ENCODE assay signal across 1 cellular context in the genomic region with DNA sequence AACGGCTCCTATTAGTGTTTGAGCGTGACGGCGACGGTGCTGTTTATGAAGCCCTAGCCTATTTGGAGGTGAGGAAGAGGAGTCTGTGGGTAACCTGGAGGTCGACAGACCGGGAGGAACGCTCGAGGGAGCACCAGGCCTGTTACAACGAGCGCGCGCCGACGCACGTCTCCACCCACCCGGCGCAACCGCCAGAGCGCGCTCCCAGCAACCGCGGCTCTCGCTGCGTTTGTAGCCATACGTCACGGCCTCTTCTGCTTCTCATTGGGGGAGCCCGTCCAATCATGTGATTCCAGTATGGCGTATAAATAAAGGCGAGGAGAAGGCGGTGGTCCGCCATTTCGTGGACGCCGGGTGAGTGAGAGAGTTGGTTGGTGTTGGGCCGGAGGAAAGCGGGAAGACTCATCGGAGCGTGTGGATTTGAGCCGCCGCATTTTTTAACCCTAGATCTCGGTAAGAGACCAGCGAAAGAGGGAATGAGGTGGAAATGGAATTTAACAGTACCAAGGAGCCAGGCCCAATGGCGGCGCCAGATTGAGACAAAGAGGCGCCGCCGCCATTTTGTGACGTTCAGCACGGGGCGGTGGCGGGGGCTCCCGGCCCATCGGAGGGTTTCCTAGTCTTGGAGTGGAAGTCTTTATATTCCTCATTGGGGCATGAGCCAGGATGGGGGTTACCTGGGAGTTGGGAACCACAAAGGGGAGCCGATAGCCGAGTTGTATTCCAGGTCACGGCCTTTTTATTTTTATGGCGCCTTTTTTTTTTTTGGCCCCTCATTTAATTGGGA.
TF ChIP-seq lines count a peak whose summit lies in the region.

A gene (plus strand): TSS at position 334 of the 787 bp plus-strand sequence. CDS start 2,401 bp downstream, outside the sequence.

TF ChIP-seq in HEK293, 187 proteins besides CTCF, POLR2A, EP300 and RAD21 (continued from another document and continues in another):
- TF ChIP-seq, protein P1, sequence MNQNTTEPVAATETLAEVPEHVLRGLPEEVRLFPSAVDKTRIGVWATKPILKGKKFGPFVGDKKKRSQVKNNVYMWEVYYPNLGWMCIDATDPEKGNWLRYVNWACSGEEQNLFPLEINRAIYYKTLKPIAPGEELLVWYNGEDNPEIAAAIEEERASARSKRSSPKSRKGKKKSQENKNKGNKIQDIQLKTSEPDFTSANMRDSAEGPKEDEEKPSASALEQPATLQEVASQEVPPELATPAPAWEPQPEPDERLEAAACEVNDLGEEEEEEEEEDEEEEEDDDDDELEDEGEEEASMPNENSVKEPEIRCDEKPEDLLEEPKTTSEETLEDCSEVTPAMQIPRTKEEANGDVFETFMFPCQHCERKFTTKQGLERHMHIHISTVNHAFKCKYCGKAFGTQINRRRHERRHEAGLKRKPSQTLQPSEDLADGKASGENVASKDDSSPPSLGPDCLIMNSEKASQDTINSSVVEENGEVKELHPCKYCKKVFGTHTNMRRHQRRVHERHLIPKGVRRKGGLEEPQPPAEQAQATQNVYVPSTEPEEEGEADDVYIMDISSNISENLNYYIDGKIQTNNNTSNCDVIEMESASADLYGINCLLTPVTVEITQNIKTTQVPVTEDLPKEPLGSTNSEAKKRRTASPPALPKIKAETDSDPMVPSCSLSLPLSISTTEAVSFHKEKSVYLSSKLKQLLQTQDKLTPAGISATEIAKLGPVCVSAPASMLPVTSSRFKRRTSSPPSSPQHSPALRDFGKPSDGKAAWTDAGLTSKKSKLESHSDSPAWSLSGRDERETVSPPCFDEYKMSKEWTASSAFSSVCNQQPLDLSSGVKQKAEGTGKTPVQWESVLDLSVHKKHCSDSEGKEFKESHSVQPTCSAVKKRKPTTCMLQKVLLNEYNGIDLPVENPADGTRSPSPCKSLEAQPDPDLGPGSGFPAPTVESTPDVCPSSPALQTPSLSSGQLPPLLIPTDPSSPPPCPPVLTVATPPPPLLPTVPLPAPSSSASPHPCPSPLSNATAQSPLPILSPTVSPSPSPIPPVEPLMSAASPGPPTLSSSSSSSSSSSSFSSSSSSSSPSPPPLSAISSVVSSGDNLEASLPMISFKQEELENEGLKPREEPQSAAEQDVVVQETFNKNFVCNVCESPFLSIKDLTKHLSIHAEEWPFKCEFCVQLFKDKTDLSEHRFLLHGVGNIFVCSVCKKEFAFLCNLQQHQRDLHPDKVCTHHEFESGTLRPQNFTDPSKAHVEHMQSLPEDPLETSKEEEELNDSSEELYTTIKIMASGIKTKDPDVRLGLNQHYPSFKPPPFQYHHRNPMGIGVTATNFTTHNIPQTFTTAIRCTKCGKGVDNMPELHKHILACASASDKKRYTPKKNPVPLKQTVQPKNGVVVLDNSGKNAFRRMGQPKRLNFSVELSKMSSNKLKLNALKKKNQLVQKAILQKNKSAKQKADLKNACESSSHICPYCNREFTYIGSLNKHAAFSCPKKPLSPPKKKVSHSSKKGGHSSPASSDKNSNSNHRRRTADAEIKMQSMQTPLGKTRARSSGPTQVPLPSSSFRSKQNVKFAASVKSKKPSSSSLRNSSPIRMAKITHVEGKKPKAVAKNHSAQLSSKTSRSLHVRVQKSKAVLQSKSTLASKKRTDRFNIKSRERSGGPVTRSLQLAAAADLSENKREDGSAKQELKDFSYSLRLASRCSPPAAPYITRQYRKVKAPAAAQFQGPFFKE (tag by site-specific recombination; IDR thresholded peaks at IDR 0.05; ENCODE audit: borderline replicate concordance) = no peak
- peak; percentile 53 for TF ChIP-seq ZIC2 (tag by site-specific recombination; IDR thresholded peaks at IDR 0.05)
- TF ChIP-seq ZNF404 (tag by site-specific recombination; IDR thresholded peaks at IDR 0.05) = no peak
- TF ChIP-seq FEZF1 (tag by site-specific recombination; IDR thresholded peaks at IDR 0.05) = no peak
- TF ChIP-seq TCF7L2 (IDR thresholded peaks at IDR 0.05; ENCODE audit: borderline replicate concordance, low read depth, low read length) = 0 out of 2 replicates have a peak, but pooled peaks have one; percentile 42
- TF ChIP-seq ZNF266 (tag by site-specific recombination; IDR thresholded peaks at IDR 0.05; ENCODE audit: low read depth) = no peak
- TF ChIP-seq ZNF324 (tag by site-specific recombination; IDR thresholded peaks at IDR 0.05) = peak; percentile 81
- TF ChIP-seq ZNF248 (tag by site-specific recombination; IDR thresholded peaks at IDR 0.05) = no peak
- no peak for TF ChIP-seq ZFP41 (tag by site-specific recombination; IDR thresholded peaks at IDR 0.05; ENCODE audit: borderline replicate concordance)
- no peak for TF ChIP-seq MYNN (tag by site-specific recombination; IDR thresholded peaks at IDR 0.05; ENCODE audit: borderline replicate concordance)
- TF ChIP-seq, protein P2, sequence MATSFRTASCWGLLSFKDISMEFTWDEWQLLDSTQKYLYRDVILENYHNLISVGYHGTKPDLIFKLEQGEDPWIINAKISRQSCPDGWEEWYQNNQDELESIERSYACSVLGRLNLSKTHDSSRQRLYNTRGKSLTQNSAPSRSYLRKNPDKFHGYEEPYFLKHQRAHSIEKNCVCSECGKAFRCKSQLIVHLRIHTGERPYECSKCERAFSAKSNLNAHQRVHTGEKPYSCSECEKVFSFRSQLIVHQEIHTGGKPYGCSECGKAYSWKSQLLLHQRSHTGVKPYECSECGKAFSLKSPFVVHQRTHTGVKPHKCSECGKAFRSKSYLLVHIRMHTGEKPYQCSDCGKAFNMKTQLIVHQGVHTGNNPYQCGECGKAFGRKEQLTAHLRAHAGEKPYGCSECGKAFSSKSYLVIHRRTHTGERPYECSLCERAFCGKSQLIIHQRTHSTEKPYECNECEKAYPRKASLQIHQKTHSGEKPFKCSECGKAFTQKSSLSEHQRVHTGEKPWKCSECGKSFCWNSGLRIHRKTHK (tag by site-specific recombination; IDR thresholded peaks at IDR 0.05) = no peak
- TF ChIP-seq, protein P3, sequence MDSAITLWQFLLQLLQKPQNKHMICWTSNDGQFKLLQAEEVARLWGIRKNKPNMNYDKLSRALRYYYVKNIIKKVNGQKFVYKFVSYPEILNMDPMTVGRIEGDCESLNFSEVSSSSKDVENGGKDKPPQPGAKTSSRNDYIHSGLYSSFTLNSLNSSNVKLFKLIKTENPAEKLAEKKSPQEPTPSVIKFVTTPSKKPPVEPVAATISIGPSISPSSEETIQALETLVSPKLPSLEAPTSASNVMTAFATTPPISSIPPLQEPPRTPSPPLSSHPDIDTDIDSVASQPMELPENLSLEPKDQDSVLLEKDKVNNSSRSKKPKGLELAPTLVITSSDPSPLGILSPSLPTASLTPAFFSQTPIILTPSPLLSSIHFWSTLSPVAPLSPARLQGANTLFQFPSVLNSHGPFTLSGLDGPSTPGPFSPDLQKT (IDR thresholded peaks at IDR 0.05; ENCODE audit: borderline replicate concordance, low read depth, low read length) = no peak
- TF ChIP-seq ZNF473 (tag by site-specific recombination; IDR thresholded peaks at IDR 0.05) = no peak
- no peak for TF ChIP-seq ZNF174 (tag by site-specific recombination; IDR thresholded peaks at IDR 0.05)
- peak; percentile 54; the same call in 1 of the 2 replicates for TF ChIP-seq ZNF341 (tag by site-specific recombination; IDR thresholded peaks at IDR 0.05; ENCODE audit: low read depth)
- TF ChIP-seq, protein P4, sequence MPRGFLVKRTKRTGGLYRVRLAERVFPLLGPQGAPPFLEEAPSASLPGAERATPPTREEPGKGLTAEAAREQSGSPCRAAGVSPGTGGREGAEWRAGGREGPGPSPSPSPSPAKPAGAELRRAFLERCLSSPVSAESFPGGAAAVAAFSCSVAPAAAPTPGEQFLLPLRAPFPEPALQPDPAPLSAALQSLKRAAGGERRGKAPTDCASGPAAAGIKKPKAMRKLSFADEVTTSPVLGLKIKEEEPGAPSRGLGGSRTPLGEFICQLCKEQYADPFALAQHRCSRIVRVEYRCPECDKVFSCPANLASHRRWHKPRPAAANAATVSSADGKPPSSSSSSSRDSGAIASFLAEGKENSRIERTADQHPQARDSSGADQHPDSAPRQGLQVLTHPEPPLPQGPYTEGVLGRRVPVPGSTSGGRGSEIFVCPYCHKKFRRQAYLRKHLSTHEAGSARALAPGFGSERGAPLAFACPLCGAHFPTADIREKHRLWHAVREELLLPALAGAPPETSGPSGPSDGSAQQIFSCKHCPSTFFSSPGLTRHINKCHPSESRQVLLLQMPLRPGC (tag by site-specific recombination; IDR thresholded peaks at IDR 0.05) = peak; percentile 72
- TF ChIP-seq, protein P5, sequence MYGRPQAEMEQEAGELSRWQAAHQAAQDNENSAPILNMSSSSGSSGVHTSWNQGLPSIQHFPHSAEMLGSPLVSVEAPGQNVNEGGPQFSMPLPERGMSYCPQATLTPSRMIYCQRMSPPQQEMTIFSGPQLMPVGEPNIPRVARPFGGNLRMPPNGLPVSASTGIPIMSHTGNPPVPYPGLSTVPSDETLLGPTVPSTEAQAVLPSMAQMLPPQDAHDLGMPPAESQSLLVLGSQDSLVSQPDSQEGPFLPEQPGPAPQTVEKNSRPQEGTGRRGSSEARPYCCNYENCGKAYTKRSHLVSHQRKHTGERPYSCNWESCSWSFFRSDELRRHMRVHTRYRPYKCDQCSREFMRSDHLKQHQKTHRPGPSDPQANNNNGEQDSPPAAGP (tag by site-specific recombination; IDR thresholded peaks at IDR 0.05) = peak; percentile 91
- TF ChIP-seq, protein P6, sequence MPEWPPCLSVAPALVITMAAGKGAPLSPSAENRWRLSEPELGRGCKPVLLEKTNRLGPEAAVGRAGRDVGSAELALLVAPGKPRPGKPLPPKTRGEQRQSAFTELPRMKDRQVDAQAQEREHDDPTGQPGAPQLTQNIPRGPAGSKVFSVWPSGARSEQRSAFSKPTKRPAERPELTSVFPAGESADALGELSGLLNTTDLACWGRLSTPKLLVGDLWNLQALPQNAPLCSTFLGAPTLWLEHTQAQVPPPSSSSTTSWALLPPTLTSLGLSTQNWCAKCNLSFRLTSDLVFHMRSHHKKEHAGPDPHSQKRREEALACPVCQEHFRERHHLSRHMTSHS (tag by site-specific recombination; IDR thresholded peaks at IDR 0.05) = no peak
- TF ChIP-seq, protein P7, sequence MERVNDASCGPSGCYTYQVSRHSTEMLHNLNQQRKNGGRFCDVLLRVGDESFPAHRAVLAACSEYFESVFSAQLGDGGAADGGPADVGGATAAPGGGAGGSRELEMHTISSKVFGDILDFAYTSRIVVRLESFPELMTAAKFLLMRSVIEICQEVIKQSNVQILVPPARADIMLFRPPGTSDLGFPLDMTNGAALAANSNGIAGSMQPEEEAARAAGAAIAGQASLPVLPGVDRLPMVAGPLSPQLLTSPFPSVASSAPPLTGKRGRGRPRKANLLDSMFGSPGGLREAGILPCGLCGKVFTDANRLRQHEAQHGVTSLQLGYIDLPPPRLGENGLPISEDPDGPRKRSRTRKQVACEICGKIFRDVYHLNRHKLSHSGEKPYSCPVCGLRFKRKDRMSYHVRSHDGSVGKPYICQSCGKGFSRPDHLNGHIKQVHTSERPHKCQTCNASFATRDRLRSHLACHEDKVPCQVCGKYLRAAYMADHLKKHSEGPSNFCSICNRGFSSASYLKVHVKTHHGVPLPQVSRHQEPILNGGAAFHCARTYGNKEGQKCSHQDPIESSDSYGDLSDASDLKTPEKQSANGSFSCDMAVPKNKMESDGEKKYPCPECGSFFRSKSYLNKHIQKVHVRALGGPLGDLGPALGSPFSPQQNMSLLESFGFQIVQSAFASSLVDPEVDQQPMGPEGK (tag by site-specific recombination; IDR thresholded peaks at IDR 0.05) = peak; percentile 78; the same call in 1 of the 2 replicates
- 0 out of 2 replicates have a peak, but pooled peaks have one; percentile 22 for TF ChIP-seq ZNF157 (tag by site-specific recombination; IDR thresholded peaks at IDR 0.05)
- TF ChIP-seq, protein P8, sequence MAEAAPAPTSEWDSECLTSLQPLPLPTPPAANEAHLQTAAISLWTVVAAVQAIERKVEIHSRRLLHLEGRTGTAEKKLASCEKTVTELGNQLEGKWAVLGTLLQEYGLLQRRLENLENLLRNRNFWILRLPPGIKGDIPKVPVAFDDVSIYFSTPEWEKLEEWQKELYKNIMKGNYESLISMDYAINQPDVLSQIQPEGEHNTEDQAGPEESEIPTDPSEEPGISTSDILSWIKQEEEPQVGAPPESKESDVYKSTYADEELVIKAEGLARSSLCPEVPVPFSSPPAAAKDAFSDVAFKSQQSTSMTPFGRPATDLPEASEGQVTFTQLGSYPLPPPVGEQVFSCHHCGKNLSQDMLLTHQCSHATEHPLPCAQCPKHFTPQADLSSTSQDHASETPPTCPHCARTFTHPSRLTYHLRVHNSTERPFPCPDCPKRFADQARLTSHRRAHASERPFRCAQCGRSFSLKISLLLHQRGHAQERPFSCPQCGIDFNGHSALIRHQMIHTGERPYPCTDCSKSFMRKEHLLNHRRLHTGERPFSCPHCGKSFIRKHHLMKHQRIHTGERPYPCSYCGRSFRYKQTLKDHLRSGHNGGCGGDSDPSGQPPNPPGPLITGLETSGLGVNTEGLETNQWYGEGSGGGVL (tag by site-specific recombination; IDR thresholded peaks at IDR 0.05) = no peak
- TF ChIP-seq, protein P9, sequence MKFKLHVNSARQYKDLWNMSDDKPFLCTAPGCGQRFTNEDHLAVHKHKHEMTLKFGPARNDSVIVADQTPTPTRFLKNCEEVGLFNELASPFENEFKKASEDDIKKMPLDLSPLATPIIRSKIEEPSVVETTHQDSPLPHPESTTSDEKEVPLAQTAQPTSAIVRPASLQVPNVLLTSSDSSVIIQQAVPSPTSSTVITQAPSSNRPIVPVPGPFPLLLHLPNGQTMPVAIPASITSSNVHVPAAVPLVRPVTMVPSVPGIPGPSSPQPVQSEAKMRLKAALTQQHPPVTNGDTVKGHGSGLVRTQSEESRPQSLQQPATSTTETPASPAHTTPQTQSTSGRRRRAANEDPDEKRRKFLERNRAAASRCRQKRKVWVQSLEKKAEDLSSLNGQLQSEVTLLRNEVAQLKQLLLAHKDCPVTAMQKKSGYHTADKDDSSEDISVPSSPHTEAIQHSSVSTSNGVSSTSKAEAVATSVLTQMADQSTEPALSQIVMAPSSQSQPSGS (tag by site-specific recombination; IDR thresholded peaks at IDR 0.05; ENCODE audit: low read depth) = peak; percentile 82
- no peak for TF ChIP-seq ZNF785 (tag by site-specific recombination; IDR thresholded peaks at IDR 0.05)
- TF ChIP-seq ZNF521 (tag by site-specific recombination; IDR thresholded peaks at IDR 0.05) = no peak
- TF ChIP-seq ZNF350 (tag by site-specific recombination; IDR thresholded peaks at IDR 0.05) = no peak
- no peak for TF ChIP-seq ZSCAN16 (tag by site-specific recombination; IDR thresholded peaks at IDR 0.05)
- peak; percentile 56; the same call in 1 of the 2 replicates for TF ChIP-seq KLF9 (tag by site-specific recombination; IDR thresholded peaks at IDR 0.05; ENCODE audit: low read depth)
- TF ChIP-seq ZNF510 (tag by site-specific recombination; IDR thresholded peaks at IDR 0.05; ENCODE audit: insufficient replicate concordance) = no peak
- TF ChIP-seq, protein P10, sequence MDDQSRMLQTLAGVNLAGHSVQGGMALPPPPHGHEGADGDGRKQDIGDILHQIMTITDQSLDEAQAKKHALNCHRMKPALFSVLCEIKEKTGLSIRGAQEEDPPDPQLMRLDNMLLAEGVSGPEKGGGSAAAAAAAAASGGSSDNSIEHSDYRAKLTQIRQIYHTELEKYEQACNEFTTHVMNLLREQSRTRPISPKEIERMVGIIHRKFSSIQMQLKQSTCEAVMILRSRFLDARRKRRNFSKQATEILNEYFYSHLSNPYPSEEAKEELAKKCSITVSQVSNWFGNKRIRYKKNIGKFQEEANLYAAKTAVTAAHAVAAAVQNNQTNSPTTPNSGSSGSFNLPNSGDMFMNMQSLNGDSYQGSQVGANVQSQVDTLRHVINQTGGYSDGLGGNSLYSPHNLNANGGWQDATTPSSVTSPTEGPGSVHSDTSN (CRISPR knock-in tag; IDR thresholded peaks at IDR 0.05) = no peak
